In the genomic region with DNA sequence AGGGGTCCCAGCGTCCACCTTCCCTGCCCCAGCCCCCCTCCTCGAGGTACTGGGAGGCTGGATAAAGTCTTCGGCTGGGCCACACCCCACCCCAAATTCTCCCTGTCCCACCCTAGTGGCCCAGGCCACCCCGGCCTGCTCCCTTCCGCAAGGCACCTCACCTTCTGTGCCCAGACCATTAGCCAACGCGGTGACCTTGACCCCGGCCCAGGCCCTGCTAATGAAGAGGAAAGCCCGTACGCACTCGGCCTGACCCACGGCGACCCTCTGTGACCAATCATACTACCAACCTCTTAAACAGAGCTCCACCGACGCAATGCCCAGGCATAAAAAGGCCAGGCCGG, we compare ENCODE assay signal across 14 cellular contexts. TPM values are rescaled to one million over a fixed set of nuclear protein-coding genes. Genes with fewer than 3 reads are reported as not detected.
DNase-seq lines count a peak whose midpoint lies in the region; ATAC-seq and TF ChIP-seq lines count a peak whose summit lies in the region.
"Had no signal": no experiment of that assay in that cellular context is flagged by ENCODE, and none has a peak within 500 bp of the region (broad histone marks: within the 10 kb centered on the region; RNA-seq: fewer than 3 reads in every experiment).

No MANE protein-coding gene starts in this region.

- DNase-seq in activated naive CD4-positive, alpha-beta T cell treated with Interleukin-2 at 50 U/mL for 16 hours, result no peak
- DNase-seq in adipocyte (ENCODE audit: low read depth), result no peak
- DNase-seq in memory B cell (ENCODE audit: low spot score in 2 of 2), result no peak
- no peak for DNase-seq in transverse colon
- DNase-seq in HT-29 (ENCODE audit: low spot score), result no peak
- DNase-seq: BE2C, head of caudate nucleus had no signal

- 71% methylated on average over 16 of the region's 16 CpGs for whole genome bisulfite sequencing in thymus
- 91% methylated on average over 16 of the region's 16 CpGs; no CpG with 5 or more reads in 1 of the 2 donors for WGBS in transverse colon (ENCODE audit: low coverage in 1 of 2), 2 donors

- H3K9ac ChIP-seq in adipocyte (ENCODE audit: low read length), result peak overlapping the region; percentile 34

- no peaks in the 10 kb centered on the region for H3K27me3 Mint-ChIP-seq in activated naive CD4-positive, alpha-beta T cell treated with anti-CD3 and anti-CD28 coated beads, Interleukin-2, amount 50 U/mL, for 24 hours
- H3K27me3 Mint-ChIP-seq in memory B cell, result no peaks in the 10 kb centered on the region

- ATAC-seq in memory B cell (ENCODE audit: low read depth) (no peak), GM21381 (IDR thresholded peaks at IDR 0.05; ENCODE audit: unreplicated experiment) (no peak)
- ATAC-seq: K562 had no signal

- H3K4me3 Mint-ChIP-seq in activated naive CD4-positive, alpha-beta T cell treated with anti-CD3 and anti-CD28 coated beads, Interleukin-2, amount 50 U/mL, for 24 hours, result peak overlapping the region; percentile 89
- H3K4me3 Mint-ChIP-seq in memory B cell, result peak overlapping the region; percentile 88

- in situ Hi-C loops in transverse colon (cut with MboI; ENCODE audit: low pct_ligation_motif_present in 1 of 4, low pct_unique_long_range_greater_than_20kb in 1 of 4, low sequenced_read_pairs in 3 of 4), result loop anchor here in 2 of 4 donors (25.0 kb wide), 1 partner anchor 241 kb away; no protein-coding TSS in a partner anchor

- H3K9me3 Mint-ChIP-seq in activated naive CD4-positive, alpha-beta T cell treated with anti-CD3 and anti-CD28 coated beads, Interleukin-2, amount 50 U/mL, for 24 hours, result no peaks in the 10 kb centered on the region
- no peaks in the 10 kb centered on the region for H3K9me3 Mint-ChIP-seq in memory B cell

- H3K4me1 ChIP-seq in adipocyte (ENCODE audit: control insufficient read depth, insufficient read depth, low read length) (peaks cover 32% of the 10 kb centered on the region), thymus (ENCODE audit: control insufficient read depth, insufficient read depth, low read length) (no peaks in the 10 kb centered on the region), transverse colon (peaks cover 0 to 12% (median 9%) of the 10 kb centered on the region in 4 donors)
- H3K4me1 ChIP-seq: BE2C, SJSA1 had no signal

- H3K27me3 ChIP-seq in adipocyte (replicated peaks; ENCODE audit: control insufficient read depth, insufficient read depth, low read length) (peaks cover 8% of the 10 kb centered on the region), thymus (ENCODE audit: control insufficient read depth, insufficient read depth) (peaks cover 20% of the 10 kb centered on the region), transverse colon (peaks cover 31% of the 10 kb centered on the region)

- TF ChIP-seq POLR2A in transverse colon (IDR thresholded peaks at IDR 0.05), result no peak

- H3K27ac ChIP-seq in thymus (ENCODE audit: low read depth) (no peak overlapping the region), transverse colon (no peak overlapping the region)
- H3K27ac ChIP-seq: SJSA1 had no signal

- no peaks in the 10 kb centered on the region for H3K36me3 ChIP-seq in adipocyte (ENCODE audit: control insufficient read depth, insufficient read depth, low read length, severe bottlenecking)
- H3K36me3 ChIP-seq in thymus (ENCODE audit: control insufficient read depth, insufficient read depth), result no peaks in the 10 kb centered on the region
- H3K36me3 ChIP-seq in transverse colon, result no peaks in the 10 kb centered on the region
- H3K36me3 ChIP-seq: BE2C, SJSA1 had no signal

- intact Hi-C loops in transverse colon (cut with DNase I; ENCODE audit: low total_unique reads), result no loop called here

- TF ChIP-seq EP300 in transverse colon (IDR thresholded peaks at IDR 0.05; ENCODE audit: low read depth), result no peak

- no peak overlapping the region for H3K27ac Mint-ChIP-seq in activated naive CD4-positive, alpha-beta T cell treated with anti-CD3 and anti-CD28 coated beads, Interleukin-2, amount 50 U/mL, for 24 hours
- no peak overlapping the region for H3K27ac Mint-ChIP-seq in memory B cell

- H3K36me3 Mint-ChIP-seq in activated naive CD4-positive, alpha-beta T cell treated with anti-CD3 and anti-CD28 coated beads, Interleukin-2, amount 50 U/mL, for 24 hours, result no peaks in the 10 kb centered on the region
- H3K36me3 Mint-ChIP-seq in memory B cell, result no peaks in the 10 kb centered on the region

- peaks cover 23% of the 10 kb centered on the region for H3K4me1 Mint-ChIP-seq in activated naive CD4-positive, alpha-beta T cell treated with anti-CD3 and anti-CD28 coated beads, Interleukin-2, amount 50 U/mL, for 24 hours
- peaks cover 25% of the 10 kb centered on the region for H3K4me1 Mint-ChIP-seq in memory B cell

- peak overlapping the region; percentile 63 for H3K4me3 ChIP-seq in adipocyte (ENCODE audit: low read length)
- peak overlapping the region; percentile 57 for H3K4me3 ChIP-seq in thymus (ENCODE audit: low read length)
- peak overlapping the region in 2 of 4 donors; percentile 50 to 57 for H3K4me3 ChIP-seq in transverse colon
- H3K4me3 ChIP-seq: K562, SJSA1 had no signal

- H3K9me3 ChIP-seq in adipocyte (ENCODE audit: control insufficient read depth, low read length) (no peaks in the 10 kb centered on the region), thymus (ENCODE audit: control insufficient read depth) (no peaks in the 10 kb centered on the region), transverse colon (no peaks in the 10 kb centered on the region)
- H3K9me3 ChIP-seq: BE2C, SJSA1 had no signal

- no peak for TF ChIP-seq CTCF in transverse colon (IDR thresholded peaks at IDR 0.05)

RNA-seq across cellular contexts. Expression of a gene that starts 0.2 kb away (rescaled TPM):
- polyA plus RNA-seq in thymus, result 3.6 TPM
- not detected for total RNA-seq in transverse colon
- not detected in 2 replicates for total RNA-seq in HT-29 (2014; rRNA removed; shearing (Covaris generic))
- total RNA-seq: cerebellum, K562, NCI-H460, SJSA1 had no signal
- polyA plus RNA-seq: K562 had no signal

RNA-seq across cellular contexts. Expression of a gene that starts 13.3 kb away (rescaled TPM):
- 5.2 TPM for polyA plus RNA-seq in thymus
- total RNA-seq in transverse colon, result not detected
- not detected in 2 replicates for total RNA-seq in HT-29 (2014; rRNA removed; shearing (Covaris generic))
- total RNA-seq: cerebellum, K562, NCI-H460, SJSA1 had no signal
- polyA plus RNA-seq: K562 had no signal

RNA-seq across cellular contexts. Expression of a gene that starts 25.4 kb away (rescaled TPM):
- polyA plus RNA-seq in thymus, result 40.5 TPM
- 10 to 100 TPM; 42.7 to 88.3 (median 54.3) TPM for total RNA-seq in transverse colon
- 150 and 154 TPM in 2 replicates for total RNA-seq in HT-29 (2014; rRNA removed; shearing (Covaris generic))

RNA-seq across cellular contexts. Expression of a gene that starts 27.8 kb away (rescaled TPM):
- polyA plus RNA-seq in thymus, result 0.66 TPM
- not detected for total RNA-seq in transverse colon
- not detected in 2 replicates for total RNA-seq in HT-29 (2014; rRNA removed; shearing (Covaris generic))
- total RNA-seq: cerebellum, NCI-H460, SJSA1 had no signal
